Comparison of ENCODE assay signal across 27 cellular contexts in genomic region chr9:19995619-19996018, GRCh38.
"Had no signal": no experiment of that assay in that cellular context is flagged by ENCODE, and none has a peak within 500 bp of the region (broad histone marks: within the 10 kb centered on the region; RNA-seq: fewer than 3 reads in every experiment).

No MANE protein-coding gene starts in this region.

- H3K27ac ChIP-seq: gastrocnemius medialis, hepatocyte, left ventricle myocardium inferior, ovary, right lobe of liver, thoracic aorta had no signal

- H3K4me3 ChIP-seq: gastrocnemius medialis, hepatocyte, left ventricle myocardium inferior, mucosa of descending colon, ovary, right lobe of liver, thoracic aorta had no signal

- H3K4me1 ChIP-seq: gastrocnemius medialis, left ventricle myocardium inferior, right lobe of liver had no signal

- H3K27me3 ChIP-seq: gastrocnemius medialis, hepatocyte, ovary, right lobe of liver had no signal

- H3K9me3 ChIP-seq: gastrocnemius medialis, left ventricle myocardium inferior, mucosa of descending colon, ovary, right lobe of liver, thoracic aorta had no signal

- ATAC-seq: activated naive CD8-positive, alpha-beta T cell treated with anti-CD3 and anti-CD28 coated beads, Interleukin-2, amount 50 U/mL, for 24 hours; activated T-cell treated with anti-CD3 and anti-CD28 coated beads, Interleukin-2, amount 50 U/mL, for 72 hours; effector memory CD8-positive, alpha-beta T cell; gastrocnemius medialis; mucosa of descending colon; right lobe of liver; stimulated activated effector memory CD8-positive, alpha-beta T cell treated with anti-CD3 and anti-CD28 coated beads, Interleukin-12 subunit alpha, Interleukin-12 subunit beta, amount 100 ng/mL, for 72 hours had no signal

- H3K4me3 Mint-ChIP-seq: activated naive CD4-positive, alpha-beta T cell treated with anti-CD3 and anti-CD28 coated beads, Interleukin-2, amount 10 ng/mL, durations not matched to agents 7 days and 5 days; activated naive CD8-positive, alpha-beta T cell treated with anti-CD3 and anti-CD28 coated beads, Interleukin-2, amount 50 U/mL, for 24 hours; activated T-cell treated with anti-CD3 and anti-CD28 coated beads, Interleukin-2, amount 50 U/mL, for 72 hours; effector memory CD8-positive, alpha-beta T cell; nephron progenitor cell; stimulated activated effector memory CD8-positive, alpha-beta T cell treated with anti-CD3 and anti-CD28 coated beads, Interleukin-12 subunit alpha, Interleukin-12 subunit beta, amount 100 ng/mL, for 72 hours; stimulated activated naive CD8-positive, alpha-beta T cell treated with anti-CD3 and anti-CD28 coated beads, Interleukin-15, Interleukin-2, amounts not matched to agents 100 ng/mL and 50 ng/mL, for 24 hours had no signal

- H3K27ac Mint-ChIP-seq: activated naive CD4-positive, alpha-beta T cell treated with anti-CD3 and anti-CD28 coated beads, Interleukin-2, amount 10 ng/mL, durations not matched to agents 7 days and 5 days; activated naive CD8-positive, alpha-beta T cell treated with anti-CD3 and anti-CD28 coated beads, Interleukin-2, amount 50 U/mL, for 24 hours; activated T-cell treated with anti-CD3 and anti-CD28 coated beads, Interleukin-2, amount 50 U/mL, for 72 hours; effector memory CD8-positive, alpha-beta T cell; nephron progenitor cell; progenitor cell of endocrine pancreas; stimulated activated effector memory CD8-positive, alpha-beta T cell treated with anti-CD3 and anti-CD28 coated beads, Interleukin-12 subunit alpha, Interleukin-12 subunit beta, amount 100 ng/mL, for 72 hours; stimulated activated naive CD8-positive, alpha-beta T cell treated with anti-CD3 and anti-CD28 coated beads, Interleukin-15, Interleukin-2, amounts not matched to agents 100 ng/mL and 50 ng/mL, for 24 hours had no signal

- H3K9me3 Mint-ChIP-seq: nephron progenitor cell had no signal

- DNase-seq: activated CD4-positive, alpha-beta T cell treated with anti-CD3 and anti-CD28 coated beads, Interleukin-2, amount 50 U/mL, for 4 hours; activated CD4-positive, CD25-positive, alpha-beta regulatory T cell treated with anti-CD3 and anti-CD28 coated beads, Interleukin-2, amount 50 U/mL, for 72 hours; activated effector memory CD4-positive, alpha-beta T cell treated with anti-CD3 and anti-CD28 coated beads, Interleukin-2, amount 50 U/mL, for 16 hours; activated naive CD4-positive, alpha-beta T cell treated with anti-CD3 and anti-CD28 coated beads, Interleukin-2, amount 10 ng/mL, durations not matched to agents 7 days and 5 days; activated naive CD8-positive, alpha-beta T cell treated with anti-CD3 and anti-CD28 coated beads, Interleukin-2, amount 50 U/mL, for 24 hours; activated T-cell treated with anti-CD3 and anti-CD28 coated beads for 4 hours; amygdala; caudate nucleus; cortex of kidney; effector memory CD8-positive, alpha-beta T cell; erythroblast; gastrocnemius medialis; islet precursor cell; left ventricle myocardium inferior; mucosa of descending colon; nephron progenitor cell; ovary; right lobe of liver; stimulated activated CD4-positive, alpha-beta T cell treated with anti-CD3 and anti-CD28 coated beads, Interleukin-4, amount 100 ng/mL, for 24 hours; T1000; trophoblast cell had no signal

- H3K27me3 Mint-ChIP-seq: activated naive CD4-positive, alpha-beta T cell treated with anti-CD3 and anti-CD28 coated beads, Interleukin-2, amount 10 ng/mL, durations not matched to agents 7 days and 5 days; activated naive CD8-positive, alpha-beta T cell treated with anti-CD3 and anti-CD28 coated beads, Interleukin-2, amount 50 U/mL, for 24 hours; progenitor cell of endocrine pancreas; stimulated activated naive CD8-positive, alpha-beta T cell treated with anti-CD3 and anti-CD28 coated beads, Interleukin-15, Interleukin-2, amounts not matched to agents 100 ng/mL and 50 ng/mL, for 24 hours had no signal

- H3K36me3 ChIP-seq: gastrocnemius medialis, left ventricle myocardium inferior, ovary, right lobe of liver, thoracic aorta had no signal
